In genomic region chr2:222943820-222944219, GRCh38 we compare ENCODE assay signal across 10 cellular contexts.
DNase-seq lines count a peak whose midpoint lies in the region; ATAC-seq and TF ChIP-seq lines count a peak whose summit lies in the region.
"Had no signal": no experiment of that assay in that cellular context is flagged by ENCODE, and none has a peak within 500 bp of the region (broad histone marks: within the 10 kb centered on the region; RNA-seq: fewer than 3 reads in every experiment).

No MANE protein-coding gene starts in this region.

- no peak overlapping the region for H3K4me2 ChIP-seq in GM23338

- intact Hi-C loops in heart right ventricle (cut with DNase I) (no loop called here), stomach (cut with DNase I; ENCODE audit: low total_unique reads) (no loop called here)
- intact Hi-C loops in activated CD4-positive, alpha-beta T cell treated with anti-CD3 and anti-CD28 coated beads, Interleukin-2, amount 10 ng/mL, durations not matched to agents 24 days and 14 days (cut with micrococcal nuclease) = no loop called here

- H3K9me3 ChIP-seq in heart right ventricle (peaks cover 0 to 7% (median 2%) of the 10 kb centered on the region in 11 donors), stomach (peaks cover 0 to 5% (median 0%) of the 10 kb centered on the region in 4 donors)
- H3K9me3 ChIP-seq: colonic mucosa had no signal

- no peak for TF ChIP-seq EP300 in stomach (IDR thresholded peaks at IDR 0.05)

- H3K36me3 ChIP-seq in GM23338 (ENCODE audit: insufficient read depth) (no peaks in the 10 kb centered on the region), heart right ventricle (peaks cover 0 to 42% (median 13%) of the 10 kb centered on the region in 9 donors), stomach (peaks cover 2 to 33% (median 27%) of the 10 kb centered on the region in 4 donors)
- H3K36me3 ChIP-seq: colonic mucosa had no signal

- TF ChIP-seq CTCF in GM23338 (conservative IDR thresholded peaks at IDR 0.05; ENCODE audit: low read depth in 2 of 2) (no peak), nephron progenitor cell (IDR thresholded peaks at IDR 0.05) (no peak), heart right ventricle (IDR thresholded peaks at IDR 0.05) (no peak), stomach (IDR thresholded peaks at IDR 0.05) (no peak)

- no peaks in the 10 kb centered on the region for H3K9me2 ChIP-seq in GM23338 (ENCODE audit: insufficient read depth)

- no peaks in the 10 kb centered on the region for H3K27me3 ChIP-seq in GM23338 (ENCODE audit: insufficient read depth)
- H3K27me3 ChIP-seq in heart right ventricle = no peaks in the 10 kb centered on the region
- H3K27me3 ChIP-seq in stomach = no peaks in the 10 kb centered on the region
- H3K27me3 ChIP-seq: colonic mucosa had no signal

- H3K4me3 Mint-ChIP-seq in GM23338 (no peak overlapping the region), nephron progenitor cell (no peak overlapping the region)
- H3K4me3 Mint-ChIP-seq in activated CD4-positive, alpha-beta T cell treated with anti-CD3 and anti-CD28 coated beads, Interleukin-2, amount 10 ng/mL, durations not matched to agents 24 days and 14 days = no peak overlapping the region

- peak; percentile 72 for ATAC-seq in GM18867 (IDR thresholded peaks at IDR 0.05; ENCODE audit: unreplicated experiment)
- ATAC-seq in GM23338 = no peak
- ATAC-seq in heart right ventricle = no peak

- H3K4me1 Mint-ChIP-seq in GM23338 (peaks cover 31% of the 10 kb centered on the region; the same call in 2 of the 3 replicates), nephron progenitor cell (peaks cover 1% of the 10 kb centered on the region)
- peaks cover 2% of the 10 kb centered on the region for H3K4me1 Mint-ChIP-seq in activated CD4-positive, alpha-beta T cell treated with anti-CD3 and anti-CD28 coated beads, Interleukin-2, amount 10 ng/mL, durations not matched to agents 24 days and 14 days

- H3K4me1 ChIP-seq in GM23338 (ENCODE audit: insufficient read depth) = peaks cover 18% of the 10 kb centered on the region
- peaks cover 0 to 18% (median 0%) of the 10 kb centered on the region in 9 donors for H3K4me1 ChIP-seq in heart right ventricle
- H3K4me1 ChIP-seq in stomach = peaks cover 0 to 14% (median 6%) of the 10 kb centered on the region in 4 donors
- H3K4me1 ChIP-seq: colonic mucosa had no signal

- WGBS in heart right ventricle, 2 donors = 63 to 75% methylated on average over 1 of the region's 1 CpG
- WGBS in stomach, 5 donors = 34 to 54% (median 44%) methylated on average over 1 of the region's 1 CpG

- H3F3A ChIP-seq in GM23338 (replicated peaks; ENCODE audit: low read depth) = no peaks in the 10 kb centered on the region

- H4K20me1 ChIP-seq in GM23338 (replicated peaks; ENCODE audit: insufficient read depth) = no peaks in the 10 kb centered on the region

- H3K36me3 Mint-ChIP-seq in GM23338 (ENCODE audit: low read depth) (peaks cover 3% of the 10 kb centered on the region; the same call in 2 of the 3 replicates), nephron progenitor cell (ENCODE audit: low read depth) (peaks cover 17% of the 10 kb centered on the region)
- peaks cover 6% of the 10 kb centered on the region for H3K36me3 Mint-ChIP-seq in activated CD4-positive, alpha-beta T cell treated with anti-CD3 and anti-CD28 coated beads, Interleukin-2, amount 10 ng/mL, durations not matched to agents 24 days and 14 days (ENCODE audit: low read depth)

- H3K9me3 Mint-ChIP-seq in GM23338 (peaks cover 2% of the 10 kb centered on the region; the same call in 2 of the 3 replicates), nephron progenitor cell (peaks cover 6% of the 10 kb centered on the region)
- no peaks in the 10 kb centered on the region for H3K9me3 Mint-ChIP-seq in activated CD4-positive, alpha-beta T cell treated with anti-CD3 and anti-CD28 coated beads, Interleukin-2, amount 10 ng/mL, durations not matched to agents 24 days and 14 days

- no peak for TF ChIP-seq POLR2A in stomach (IDR thresholded peaks at IDR 0.05)

- H2AFZ ChIP-seq in GM23338 = no peak overlapping the region

- H3K27me3 Mint-ChIP-seq in GM23338 (ENCODE audit: insufficient read depth, low read depth, poor library complexity) (peaks cover 5% of the 10 kb centered on the region), nephron progenitor cell (ENCODE audit: low read depth, poor library complexity) (no peaks in the 10 kb centered on the region)
- H3K27me3 Mint-ChIP-seq in activated CD4-positive, alpha-beta T cell treated with anti-CD3 and anti-CD28 coated beads, Interleukin-2, amount 10 ng/mL, durations not matched to agents 24 days and 14 days = peaks cover 4% of the 10 kb centered on the region

- peak; percentile 10 for DNase-seq in GM23338 (ENCODE audit: low spot score)
- peak; percentile 53 for DNase-seq in M059J (ENCODE audit: low read depth)
- DNase-seq in nephron progenitor cell = no peak
- no peak for DNase-seq in heart right ventricle
- DNase-seq in activated CD4-positive, alpha-beta T cell treated with anti-CD3 and anti-CD28 coated beads, Interleukin-2, amount 10 ng/mL, durations not matched to agents 24 days and 14 days = no peak
- no peak for DNase-seq in mesenteric fat pad (ENCODE audit: low spot score)
- DNase-seq in stomach = no peak
- DNase-seq: colonic mucosa, kidney glomerular epithelial cell had no signal

- H3K4me3 ChIP-seq in GM23338 (no peak overlapping the region), heart right ventricle (no peak overlapping the region), stomach (no peak overlapping the region)
- H3K4me3 ChIP-seq: colonic mucosa had no signal

- H3K27ac Mint-ChIP-seq in GM23338 = no peak overlapping the region; the same call in 1 of the 2 replicates
- H3K27ac Mint-ChIP-seq in nephron progenitor cell = peak overlapping the region; percentile 37
- no peak overlapping the region for H3K27ac Mint-ChIP-seq in activated CD4-positive, alpha-beta T cell treated with anti-CD3 and anti-CD28 coated beads, Interleukin-2, amount 10 ng/mL, durations not matched to agents 24 days and 14 days

- H3K79me2 ChIP-seq in GM23338 (replicated peaks; ENCODE audit: insufficient read depth) = peaks cover 6% of the 10 kb centered on the region; the same call in 1 of the 2 replicates

- H3K27ac ChIP-seq in GM23338 (ENCODE audit: low read depth) = peak overlapping the region; percentile 41
- peak overlapping the region in 2 of 10 donors; percentile 6 to 37 for H3K27ac ChIP-seq in heart right ventricle
- peak overlapping the region in 1 of 5 donors; percentile 3 for H3K27ac ChIP-seq in stomach
- H3K27ac ChIP-seq: colonic mucosa had no signal

TF ChIP-seq in GM23338, 12 proteins besides CTCF, POLR2A, EP300 and RAD21 (continues in another document):
- no peak for TF ChIP-seq ZNF114 (CRISPR knock-in tag; IDR thresholded peaks at IDR 0.05)
- TF ChIP-seq STAT1 (IDR thresholded peaks at IDR 0.05; ENCODE audit: unreplicated experiment) = no peak
- TF ChIP-seq ZNF331 (CRISPR knock-in tag; IDR thresholded peaks at IDR 0.05; ENCODE audit: low read depth) = no peak
- no peak for TF ChIP-seq EZH2phosphoT487 (IDR thresholded peaks at IDR 0.05; ENCODE audit: unreplicated experiment)

Comparison
In these comparisons a context has a peak if more than half of its experiments do, and no peak if none do; other contexts are left out.
1. DNase-seq: peak in GM23338 (single experiment) and M059J (single experiment); none in nephron progenitor cell (single experiment), heart right ventricle (0 of 2), activated CD4-positive, alpha-beta T cell treated with anti-CD3 and anti-CD28 coated beads, Interleukin-2, amount 10 ng/mL, durations not matched to agents 24 days and 14 days (single experiment), mesenteric fat pad (single experiment) and stomach (single experiment).